ENCODE assay signal across 22 cellular contexts in genomic region chr11:46114378-46114777, GRCh38. TPM values are rescaled to one million over a fixed set of nuclear protein-coding genes. Genes with fewer than 3 reads are reported as not detected.
DNase-seq lines count a peak whose midpoint lies in the region; ATAC-seq and TF ChIP-seq lines count a peak whose summit lies in the region.
"Had no signal": no experiment of that assay in that cellular context is flagged by ENCODE, and none has a peak within 500 bp of the region (broad histone marks: within the 10 kb centered on the region; RNA-seq: fewer than 3 reads in every experiment).

No MANE protein-coding gene starts in this region.

- intact Hi-C loops in thyroid gland (cut with DNase I), result no loop called here

- no peaks in the 10 kb centered on the region for H3K36me3 ChIP-seq in SK-N-MC (ENCODE audit: insufficient read depth, low read length)
- H3K36me3 ChIP-seq in thyroid gland, result no peaks in the 10 kb centered on the region
- H3K36me3 ChIP-seq: colonic mucosa, pancreas had no signal

- H3K4me3 Mint-ChIP-seq in activated T-cell treated with anti-CD3 and anti-CD28 coated beads, Interleukin-2, amount 50 U/mL, for 72 hours, result peak overlapping the region in 1 of 2 donors; percentile 9
- H3K4me3 Mint-ChIP-seq in stimulated activated naive B cell treated with anti-CD40 and anti-IgM and Interleukin-4, amounts not matched to agents 10 μg/mL and 1 μg/mL and 100 μg/mL, for 72 hours, result no peak overlapping the region

- no peaks in the 10 kb centered on the region for H3K27me3 ChIP-seq in thyroid gland
- H3K27me3 ChIP-seq: colonic mucosa, pancreas, testis had no signal

- H3K9ac ChIP-seq in SK-N-MC (ENCODE audit: insufficient read length), result peak overlapping the region; percentile 17
- H3K9ac ChIP-seq: SK-N-SH had no signal

- TF ChIP-seq POLR2A in erythroblast (IDR thresholded peaks at IDR 0.05; ENCODE audit: low read length) (no peak), thyroid gland (IDR thresholded peaks at IDR 0.05) (no peak)

- H3K9me3 ChIP-seq in SK-N-MC (ENCODE audit: low read depth, low read length) (no peaks in the 10 kb centered on the region), thyroid gland (no peaks in the 10 kb centered on the region)
- H3K9me3 ChIP-seq: colonic mucosa, mucosa of descending colon, pancreas, SK-N-SH, testis had no signal

- peak overlapping the region; percentile 82 for H3K27ac ChIP-seq in SK-N-MC
- H3K27ac ChIP-seq in thyroid gland, result peak overlapping the region in 1 of 3 donors; percentile 13
- H3K27ac ChIP-seq: colonic mucosa, epithelial cell of prostate, pancreas, testis had no signal

- peak overlapping the region; percentile 98 for H3K27ac Mint-ChIP-seq in activated T-cell treated with anti-CD3 and anti-CD28 coated beads, Interleukin-2, amount 50 U/mL, for 72 hours
- peak overlapping the region; percentile 87 for H3K27ac Mint-ChIP-seq in stimulated activated naive B cell treated with anti-CD40 and anti-IgM and Interleukin-4, amounts not matched to agents 10 μg/mL and 1 μg/mL and 100 μg/mL, for 72 hours

- H3K4me1 ChIP-seq in thyroid gland, result peaks cover 29 to 50% of the 10 kb centered on the region in 2 donors
- H3K4me1 ChIP-seq: colonic mucosa had no signal

- peaks cover 4% of the 10 kb centered on the region in 2 donors for H3K36me3 Mint-ChIP-seq in activated T-cell treated with anti-CD3 and anti-CD28 coated beads, Interleukin-2, amount 50 U/mL, for 72 hours (ENCODE audit: insufficient read depth in 2 of 2)
- peaks cover 3 to 5% of the 10 kb centered on the region in 2 donors for H3K36me3 Mint-ChIP-seq in stimulated activated naive B cell treated with anti-CD40 and anti-IgM and Interleukin-4, amounts not matched to agents 10 μg/mL and 1 μg/mL and 100 μg/mL, for 72 hours

- H3K9me3 Mint-ChIP-seq in activated T-cell treated with anti-CD3 and anti-CD28 coated beads, Interleukin-2, amount 50 U/mL, for 72 hours, result no peaks in the 10 kb centered on the region
- H3K9me3 Mint-ChIP-seq in stimulated activated naive B cell treated with anti-CD40 and anti-IgM and Interleukin-4, amounts not matched to agents 10 μg/mL and 1 μg/mL and 100 μg/mL, for 72 hours, result no peaks in the 10 kb centered on the region

- no peak for ATAC-seq in activated T-cell treated with anti-CD3 and anti-CD28 coated beads, Interleukin-2, amount 50 U/mL, for 72 hours (replicated peaks in 1 of 2)
- no peak for ATAC-seq in stimulated activated naive B cell treated with anti-CD40 and anti-IgM and Interleukin-4, amounts not matched to agents 10 μg/mL and 1 μg/mL and 100 μg/mL, for 72 hours (replicated peaks)
- ATAC-seq in GM18907 (IDR thresholded peaks at IDR 0.05; ENCODE audit: unreplicated experiment), result no peak
- ATAC-seq: left colon, mucosa of descending colon had no signal

- H3K4me1 Mint-ChIP-seq in activated T-cell treated with anti-CD3 and anti-CD28 coated beads, Interleukin-2, amount 50 U/mL, for 72 hours (ENCODE audit: low read depth), result peaks cover 66% of the 10 kb centered on the region
- peaks cover 20 to 39% of the 10 kb centered on the region in 2 donors for H3K4me1 Mint-ChIP-seq in stimulated activated naive B cell treated with anti-CD40 and anti-IgM and Interleukin-4, amounts not matched to agents 10 μg/mL and 1 μg/mL and 100 μg/mL, for 72 hours

- no peak for DNase-seq in activated T-cell treated with anti-CD3 and anti-CD28 coated beads, Interleukin-2, amount 50 U/mL, for 72 hours
- no peak for DNase-seq in activated T-cell treated with anti-CD3 and anti-CD28 coated beads, Interleukin-2, amount 50 U/mL, for 48 hours
- DNase-seq in SK-N-MC (ENCODE audit: low read depth, low spot score) (no peak), erythroblast (lab: John Stamatoyannopoulos, UW) (peak; percentile 42 to 43), thyroid gland (no peak), ecto neural progenitor cell (ENCODE audit: low spot score) (no peak)
- no peak for DNase-seq in stimulated activated naive B cell treated with anti-CD40 and anti-IgM and Interleukin-4, amounts not matched to agents 10 μg/mL and 1 μg/mL and 100 μg/mL, for 72 hours
- DNase-seq: 8988T; activated CD4-positive, alpha-beta T cell treated with anti-CD3 and anti-CD28 coated beads for 1 hour; colonic mucosa; DMS 273 treated with DMSO at 0.1 percent for 48 hours; left colon; mucosa of descending colon; NCI-H146; NCI-H774; pancreas; SK-N-SH; stimulated activated CD4-positive, alpha-beta T cell treated with anti-CD3 and anti-CD28 coated beads, Interleukin-4, amount 100 ng/mL, for 1 hour; T1000; testis had no signal

- no peaks in the 10 kb centered on the region for H3K27me3 Mint-ChIP-seq in activated T-cell treated with anti-CD3 and anti-CD28 coated beads, Interleukin-2, amount 50 U/mL, for 72 hours (ENCODE audit: low read depth)
- no peaks in the 10 kb centered on the region for H3K27me3 Mint-ChIP-seq in stimulated activated naive B cell treated with anti-CD40 and anti-IgM and Interleukin-4, amounts not matched to agents 10 μg/mL and 1 μg/mL and 100 μg/mL, for 72 hours

- H3K4me3 ChIP-seq in SK-N-MC, result peak overlapping the region; percentile 97
- no peak overlapping the region for H3K4me3 ChIP-seq in thyroid gland (replicated peaks in 1 of 3)
- H3K4me3 ChIP-seq: colonic mucosa, mucosa of descending colon, pancreas, testis had no signal

- no peak for TF ChIP-seq CTCF in thyroid gland (IDR thresholded peaks at IDR 0.05)

- 95 to 96% methylated on average over 4 of the region's 4 CpGs for WGBS in thyroid gland, 2 donors

RNA-seq across cellular contexts. Expression of gene PHF21A, which starts 6.9 kb away (rescaled TPM):
- total RNA-seq in activated T-cell treated with anti-CD3 and anti-CD28 coated beads, Interleukin-2, amount 50 U/mL, for 72 hours, result 10 to 100 TPM; 69.2 to 70.2 TPM
- total RNA-seq in thyroid gland, result 10 to 100 TPM; 26.2 to 95.7 (median 64.0) TPM

Comparison
In these comparisons a context has a peak if more than half of its experiments do, and no peak if none do; other contexts are left out.
1. DNase-seq: peak in erythroblast (2 of 2); none in activated T-cell treated with anti-CD3 and anti-CD28 coated beads, Interleukin-2, amount 50 U/mL, for 72 hours (0 of 2), activated T-cell treated with anti-CD3 and anti-CD28 coated beads, Interleukin-2, amount 50 U/mL, for 48 hours (0 of 2), SK-N-MC (single experiment), stimulated activated naive B cell treated with anti-CD40 and anti-IgM and Interleukin-4, amounts not matched to agents 10 μg/mL and 1 μg/mL and 100 μg/mL, for 72 hours (single experiment), thyroid gland (0 of 2) and ecto neural progenitor cell (single experiment).